Comparison of ENCODE assay signal across 36 cellular contexts in the genomic region with DNA sequence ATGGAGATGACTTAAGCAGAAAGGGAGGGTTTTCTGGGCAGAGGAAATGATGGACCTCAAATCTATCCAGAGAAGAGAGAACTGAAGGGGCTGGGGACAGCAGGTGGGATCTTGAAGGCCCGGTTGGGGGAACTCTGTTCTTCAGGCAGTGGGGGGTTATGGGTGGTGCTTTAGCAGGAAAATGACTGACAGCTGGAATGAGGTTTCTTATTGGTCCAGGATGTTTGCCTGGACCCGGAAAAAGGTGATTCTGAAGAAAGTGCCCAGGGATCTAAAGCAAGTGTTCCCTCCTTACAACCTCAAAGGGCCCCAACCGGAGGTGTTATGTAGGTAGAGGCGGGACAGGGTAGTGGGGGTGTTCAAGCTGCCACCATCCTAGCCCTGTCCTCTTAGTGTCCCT. TPM values are rescaled to one million over a fixed set of nuclear protein-coding genes. Genes with fewer than 3 reads are reported as not detected.
"Had no signal": no experiment of that assay in that cellular context is flagged by ENCODE, and none has a peak within 500 bp of the region (broad histone marks: within the 10 kb centered on the region; RNA-seq: fewer than 3 reads in every experiment).

No MANE protein-coding gene starts in this region.

- H3K4me3 ChIP-seq: left lung, lower lobe of right lung, ovary, right atrium auricular region, right lobe of liver, smooth muscle cell, stomach, testis, thyroid gland, upper lobe of right lung had no signal

- H3K9me3 ChIP-seq: left lung, lower lobe of right lung, ovary, right atrium auricular region, right lobe of liver, stomach, testis, thyroid gland, upper lobe of right lung had no signal

- H3K27me3 ChIP-seq: ovary, right atrium auricular region, right lobe of liver, testis, thyroid gland had no signal

- H3K4me1 ChIP-seq: left lung, lower lobe of right lung, right atrium auricular region, right lobe of liver, stomach, testis, thyroid gland, upper lobe of right lung had no signal

- H3K9me3 Mint-ChIP-seq: immature natural killer cell had no signal

- H3K4me2 ChIP-seq: smooth muscle cell had no signal

- H3K27ac ChIP-seq: left lung, lower lobe of right lung, ovary, right atrium auricular region, right lobe of liver, stomach, testis, thyroid gland, upper lobe of right lung had no signal

- H3K36me3 ChIP-seq: ovary, right atrium auricular region, right lobe of liver, thyroid gland, upper lobe of right lung had no signal

- FAIRE-seq: islet of Langerhans, kidney, urothelium cell line had no signal

- H3K27ac Mint-ChIP-seq: immature natural killer cell; mesothelial cell of epicardium; naive B cell; natural killer cell; nephron progenitor cell; progenitor cell of endocrine pancreas; stimulated activated naive B cell treated with anti-CD40 and anti-IgM and Interleukin-4, amounts not matched to agents 10 μg/mL and 1 μg/mL and 100 μg/mL, for 72 hours had no signal

- ATAC-seq: left colon; left lung; lower lobe of right lung; natural killer cell; right lobe of liver; stimulated activated naive B cell treated with anti-CD40 and anti-IgM and Interleukin-4, amounts not matched to agents 10 μg/mL and 1 μg/mL and 100 μg/mL, for 72 hours; stimulated activated naive CD8-positive, alpha-beta T cell treated with anti-CD3 and anti-CD28 coated beads, Interleukin-15, Interleukin-2, amounts not matched to agents 100 U/mL and 50 U/mL, for 24 hours; upper lobe of right lung had no signal

- H3K4me1 Mint-ChIP-seq: immature natural killer cell had no signal

- H3K4me3 Mint-ChIP-seq: immature natural killer cell; mesothelial cell of epicardium; naive B cell; natural killer cell; nephron progenitor cell; stimulated activated naive B cell treated with anti-CD40 and anti-IgM and Interleukin-4, amounts not matched to agents 10 μg/mL and 1 μg/mL and 100 μg/mL, for 72 hours had no signal

- H3K36me3 Mint-ChIP-seq: mesothelial cell of epicardium, natural killer cell had no signal

- DNase-seq: hypothalamus; immature natural killer cell; kidney; left colon; left lung; lower lobe of right lung; mammary epithelial cell; mesendoderm; naive B cell; natural killer cell; nephron progenitor cell; ovary; right lobe of liver; stimulated activated CD4-positive, alpha-beta T cell treated with anti-CD3 and anti-CD28 coated beads, Interleukin-1b, Interleukin-23, amount 100 ng/mL, for 48 hours; stimulated activated CD4-positive, alpha-beta T cell treated with anti-CD3 and anti-CD28 coated beads, Interleukin-2, amount 100 ng/mL, for 48 hours; stimulated activated CD4-positive, alpha-beta T cell treated with anti-CD3 and anti-CD28 coated beads, Interleukin-4, amount 100 ng/mL, for 4 hours; stimulated activated CD8-positive, alpha-beta memory T cell treated with anti-CD3 and anti-CD28 coated beads, Interleukin-4, amount 100 ng/mL, for 48 hours; stimulated activated naive B cell treated with anti-CD40 and anti-IgM and Interleukin-4, amounts not matched to agents 10 μg/mL and 1 μg/mL and 100 μg/mL, for 72 hours; stimulated activated naive CD8-positive, alpha-beta T cell treated with anti-CD3 and anti-CD28 coated beads, Interleukin-15, Interleukin-2, amounts not matched to agents 100 U/mL and 50 U/mL, for 24 hours; stomach; testis; thyroid gland; trophoblast cell; upper lobe of right lung had no signal

- H3K27me3 Mint-ChIP-seq: naive B cell; stimulated activated naive B cell treated with anti-CD40 and anti-IgM and Interleukin-4, amounts not matched to agents 10 μg/mL and 1 μg/mL and 100 μg/mL, for 72 hours had no signal

RNA-seq across cellular contexts. Expression of a gene that starts 11.3 kb away (rescaled TPM):
- total RNA-seq: left colon, liver, mesothelial cell of epicardium, natural killer cell, progenitor cell of endocrine pancreas, pulmonary artery endothelial cell, renal cortical epithelial cell, right atrium auricular region, right lobe of liver, smooth muscle cell, stomach, upper lobe of right lung had no signal
- polyA plus RNA-seq: immature natural killer cell, ovary had no signal

RNA-seq across cellular contexts. Expression of a gene that starts 11.9 kb away (rescaled TPM):
- total RNA-seq: kidney, left colon, left lung, liver, lower lobe of right lung, mammary epithelial cell, mesothelial cell of epicardium, mononuclear cell, natural killer cell, omental fat pad, ovary, progenitor cell of endocrine pancreas, pulmonary artery endothelial cell, renal cortical epithelial cell, right atrium auricular region, right lobe of liver, skeletal muscle tissue, smooth muscle cell, stomach, thyroid gland, upper lobe of right lung had no signal
- polyA plus RNA-seq: immature natural killer cell, liver, mammary epithelial cell, ovary, smooth muscle cell, stomach had no signal
